In the genomic region with DNA sequence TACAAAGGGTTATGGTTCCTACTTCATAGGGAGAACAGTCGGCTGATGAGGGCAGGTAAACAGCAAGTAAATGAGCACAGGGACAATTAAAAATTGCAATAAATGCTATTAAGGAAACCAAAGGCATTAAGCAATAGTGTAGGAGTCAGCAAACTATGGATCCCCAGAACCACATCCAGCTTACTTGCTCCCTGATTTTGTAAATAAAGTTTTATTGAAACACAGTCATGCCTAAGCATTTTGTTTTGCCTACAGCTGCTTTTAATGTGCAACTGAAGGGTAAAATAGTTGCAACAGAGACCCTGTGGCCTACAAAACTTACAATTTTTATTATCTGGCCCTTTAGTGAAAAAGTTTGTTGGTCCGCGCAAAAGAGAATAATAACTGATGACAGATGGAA, we compare ENCODE assay signal across 2 cellular contexts.
TF ChIP-seq lines count a peak whose summit lies in the region.

No MANE protein-coding gene starts in this region.

TF ChIP-seq in GM12878, 131 proteins besides CTCF, POLR2A, EP300 and RAD21:
- no peak for TF ChIP-seq GATAD2B (conservative IDR thresholded peaks at IDR 0.05; ENCODE audit: low read depth)
- no peak for TF ChIP-seq JUNB (IDR thresholded peaks at IDR 0.05)
- TF ChIP-seq, protein P1, sequence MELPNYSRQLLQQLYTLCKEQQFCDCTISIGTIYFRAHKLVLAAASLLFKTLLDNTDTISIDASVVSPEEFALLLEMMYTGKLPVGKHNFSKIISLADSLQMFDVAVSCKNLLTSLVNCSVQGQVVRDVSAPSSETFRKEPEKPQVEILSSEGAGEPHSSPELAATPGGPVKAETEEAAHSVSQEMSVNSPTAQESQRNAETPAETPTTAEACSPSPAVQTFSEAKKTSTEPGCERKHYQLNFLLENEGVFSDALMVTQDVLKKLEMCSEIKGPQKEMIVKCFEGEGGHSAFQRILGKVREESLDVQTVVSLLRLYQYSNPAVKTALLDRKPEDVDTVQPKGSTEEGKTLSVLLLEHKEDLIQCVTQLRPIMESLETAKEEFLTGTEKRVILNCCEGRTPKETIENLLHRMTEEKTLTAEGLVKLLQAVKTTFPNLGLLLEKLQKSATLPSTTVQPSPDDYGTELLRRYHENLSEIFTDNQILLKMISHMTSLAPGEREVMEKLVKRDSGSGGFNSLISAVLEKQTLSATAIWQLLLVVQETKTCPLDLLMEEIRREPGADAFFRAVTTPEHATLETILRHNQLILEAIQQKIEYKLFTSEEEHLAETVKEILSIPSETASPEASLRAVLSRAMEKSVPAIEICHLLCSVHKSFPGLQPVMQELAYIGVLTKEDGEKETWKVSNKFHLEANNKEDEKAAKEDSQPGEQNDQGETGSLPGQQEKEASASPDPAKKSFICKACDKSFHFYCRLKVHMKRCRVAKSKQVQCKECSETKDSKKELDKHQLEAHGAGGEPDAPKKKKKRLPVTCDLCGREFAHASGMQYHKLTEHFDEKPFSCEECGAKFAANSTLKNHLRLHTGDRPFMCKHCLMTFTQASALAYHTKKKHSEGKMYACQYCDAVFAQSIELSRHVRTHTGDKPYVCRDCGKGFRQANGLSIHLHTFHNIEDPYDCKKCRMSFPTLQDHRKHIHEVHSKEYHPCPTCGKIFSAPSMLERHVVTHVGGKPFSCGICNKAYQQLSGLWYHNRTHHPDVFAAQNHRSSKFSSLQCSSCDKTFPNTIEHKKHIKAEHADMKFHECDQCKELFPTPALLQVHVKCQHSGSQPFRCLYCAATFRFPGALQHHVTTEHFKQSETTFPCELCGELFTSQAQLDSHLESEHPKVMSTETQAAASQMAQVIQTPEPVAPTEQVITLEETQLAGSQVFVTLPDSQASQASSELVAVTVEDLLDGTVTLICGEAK (IDR thresholded peaks at IDR 0.05; ENCODE audit: borderline replicate concordance) = peak; percentile 69; the same call in 1 of the 2 replicates
TF ChIP-seq in GM12878: peak in this region for 1.

TF ChIP-seq in K562, 482 proteins besides CTCF, POLR2A, EP300 and RAD21:
- no peak for TF ChIP-seq ZBTB17 (CRISPR knock-in tag; IDR thresholded peaks at IDR 0.05)
- TF ChIP-seq, protein P1 (IDR thresholded peaks at IDR 0.05) = peak; percentile 89
- TF ChIP-seq, protein P1 (CRISPR knock-in tag; IDR thresholded peaks at IDR 0.05) = peak; percentile 50; the same call in 1 of the 2 replicates
